ENCODE assay signal across 8 cellular contexts in genomic region chr1:72283204-72284083, GRCh38. TPM values are rescaled to one million over a fixed set of nuclear protein-coding genes. Genes with fewer than 3 reads are reported as not detected.
DNase-seq lines count a peak whose midpoint lies in the region; ATAC-seq, FAIRE-seq and TF ChIP-seq lines count a peak whose summit lies in the region.

No MANE protein-coding gene starts in this region.

- DNase-seq in COLO668 (lab: John Stamatoyannopoulos, UW; ENCODE audit: unreplicated experiment) = peak; percentile 87
- DNase-seq in NB4 (ENCODE audit: low read depth) = peak; percentile 61
- DNase-seq in SK-N-MC (ENCODE audit: low read depth, low spot score) = no peak
- peak; percentile 68 for DNase-seq in colonic mucosa
- peak; percentile 94 for DNase-seq in kidney
- no peak for DNase-seq in NK-92 treated with Interleukin-12 subunit alpha and Interleukin-12 subunit beta, amount 100 ng/mL, for 24 hours (lab: John Stamatoyannopoulos, UW)

- H3K27ac ChIP-seq in SK-N-MC (peak overlapping the region; percentile 65), colonic mucosa (peak overlapping the region; percentile 82), kidney (ENCODE audit: low read depth in 2 of 2, low read length in 2 of 2) (peak overlapping the region; percentile 95 to 96), skin epidermis (peak overlapping the region; percentile 14 to 91 (median 81))

- H3K4me3 ChIP-seq in NB4 (ENCODE audit: low read depth, low read length) = peak overlapping the region; percentile 64
- H3K4me3 ChIP-seq in SK-N-MC = peak overlapping the region; percentile 92
- H3K4me3 ChIP-seq in colonic mucosa = peak overlapping the region; percentile 49
- H3K4me3 ChIP-seq in kidney (ENCODE audit: low read length in 2 of 2) = peak overlapping the region; percentile 96 to 98
- peak overlapping the region; percentile 50 to 78 (median 55) for H3K4me3 ChIP-seq in skin epidermis

- H3K9ac ChIP-seq in SK-N-MC (ENCODE audit: insufficient read length) (peak overlapping the region; percentile 70), colonic mucosa (ENCODE audit: low read depth in 2 of 2, low read length in 2 of 2) (peak overlapping the region; percentile 58 to 68), kidney (ENCODE audit: low read length in 2 of 2) (peak overlapping the region; percentile 77 to 93)

- no peak for FAIRE-seq in kidney (lab: Jason Lieb, UNC)

- TF ChIP-seq CTCF in NB4 (IDR thresholded peaks at IDR 0.05; ENCODE audit: low read depth, low read length) = no peak
- TF ChIP-seq CTCF in colonic mucosa (IDR thresholded peaks at IDR 0.05) = no peak
- TF ChIP-seq CTCF in kidney (IDR thresholded peaks at IDR 0.05; ENCODE audit: borderline replicate concordance, extremely low read depth, insufficient read depth) = no peak

- TF ChIP-seq POLR2A in NB4 (IDR thresholded peaks at IDR 0.05; ENCODE audit: extremely low read depth, insufficient read length) = no peak

- intact Hi-C loops in colonic mucosa (cut with DNase I) (no loop called here), kidney (cut with DNase I) (no loop called here)

- ATAC-seq in GM21619 (IDR thresholded peaks at IDR 0.05; ENCODE audit: unreplicated experiment) = peak; percentile 10

- H3K4me1 ChIP-seq in colonic mucosa (no peaks in the 10 kb centered on the region), kidney (ENCODE audit: control insufficient read depth in 1 of 2, insufficient read depth in 1 of 2, low read depth in 1 of 2, low read length in 2 of 2) (peaks cover 0 to 4% of the 10 kb centered on the region in 2 donors)

- H3K27me3 ChIP-seq in colonic mucosa = peaks cover 7% of the 10 kb centered on the region

- H3K36me3 ChIP-seq in SK-N-MC (ENCODE audit: insufficient read depth, low read length) = no peaks in the 10 kb centered on the region
- no peaks in the 10 kb centered on the region for H3K36me3 ChIP-seq in colonic mucosa
- H3K36me3 ChIP-seq in kidney (ENCODE audit: control insufficient read depth in 1 of 2, insufficient read depth in 2 of 2, low read length in 2 of 2) = no peaks in the 10 kb centered on the region

- H3K9me3 ChIP-seq in SK-N-MC (ENCODE audit: low read depth, low read length) (no peaks in the 10 kb centered on the region), colonic mucosa (no peaks in the 10 kb centered on the region), kidney (ENCODE audit: control insufficient read depth in 1 of 2, low read length in 2 of 2) (no peaks in the 10 kb centered on the region)

RNA-seq across cellular contexts. Expression of gene NEGR1, which starts 1.1 kb away (rescaled TPM):
- total RNA-seq in colonic mucosa (1 to 10 TPM; 4.0 to 9.2 TPM), kidney (10.2 TPM)
- polyA plus RNA-seq in kidney (ENCODE audit: insufficient read depth, low read depth, low replicate concordance) = 3.0 TPM

Comparison
In these comparisons a context has a peak if more than half of its experiments do, and no peak if none do; other contexts are left out.
1. DNase-seq: peak in COLO668 (single experiment), NB4 (single experiment), colonic mucosa (single experiment) and kidney (single experiment); none in SK-N-MC (single experiment) and NK-92 treated with Interleukin-12 subunit alpha and Interleukin-12 subunit beta, amount 100 ng/mL, for 24 hours (single experiment).
2. Peak in every context shown above with its lines, with median percentiles within 50 percentile points of each other: H3K4me3 ChIP-seq, H3K27ac ChIP-seq and H3K9ac ChIP-seq.